1 cellular context compared by ENCODE assay signal in the genomic region with DNA sequence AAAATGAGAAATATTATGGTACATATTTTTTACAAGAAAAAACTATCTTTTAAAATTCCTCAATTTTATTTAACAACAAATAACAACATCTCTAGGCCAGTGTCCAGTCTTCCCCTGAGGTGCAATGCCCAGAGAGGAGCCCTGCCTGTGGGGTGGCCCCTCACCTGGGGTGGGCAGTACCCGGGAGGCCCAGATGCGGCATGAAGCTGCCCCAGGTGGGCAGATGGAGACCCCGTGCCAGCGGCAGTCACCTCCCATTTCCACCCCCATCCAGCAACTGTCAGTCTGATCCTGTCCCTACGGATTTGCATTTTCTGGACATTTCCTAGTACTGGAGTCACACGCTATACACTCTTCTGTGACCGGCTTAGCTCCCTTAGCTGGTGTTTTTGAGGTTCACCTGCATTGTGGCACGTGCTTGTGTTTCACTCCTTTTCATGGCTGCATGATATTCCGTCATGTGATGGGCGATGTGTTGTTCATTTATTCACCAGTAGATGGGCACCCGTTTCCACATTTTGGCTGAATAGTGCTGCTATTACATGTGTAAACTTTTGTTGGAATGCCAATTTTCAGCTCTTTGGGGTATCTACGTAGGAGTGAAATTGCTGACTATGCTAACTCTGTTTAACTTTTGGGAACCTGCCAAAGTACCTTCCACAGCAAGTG.
TF ChIP-seq lines count a peak whose summit lies in the region.

No MANE protein-coding gene starts in this region.

TF ChIP-seq in K562, 482 proteins besides CTCF, POLR2A, EP300 and RAD21 (continued from another document):
- TF ChIP-seq, protein P1, sequence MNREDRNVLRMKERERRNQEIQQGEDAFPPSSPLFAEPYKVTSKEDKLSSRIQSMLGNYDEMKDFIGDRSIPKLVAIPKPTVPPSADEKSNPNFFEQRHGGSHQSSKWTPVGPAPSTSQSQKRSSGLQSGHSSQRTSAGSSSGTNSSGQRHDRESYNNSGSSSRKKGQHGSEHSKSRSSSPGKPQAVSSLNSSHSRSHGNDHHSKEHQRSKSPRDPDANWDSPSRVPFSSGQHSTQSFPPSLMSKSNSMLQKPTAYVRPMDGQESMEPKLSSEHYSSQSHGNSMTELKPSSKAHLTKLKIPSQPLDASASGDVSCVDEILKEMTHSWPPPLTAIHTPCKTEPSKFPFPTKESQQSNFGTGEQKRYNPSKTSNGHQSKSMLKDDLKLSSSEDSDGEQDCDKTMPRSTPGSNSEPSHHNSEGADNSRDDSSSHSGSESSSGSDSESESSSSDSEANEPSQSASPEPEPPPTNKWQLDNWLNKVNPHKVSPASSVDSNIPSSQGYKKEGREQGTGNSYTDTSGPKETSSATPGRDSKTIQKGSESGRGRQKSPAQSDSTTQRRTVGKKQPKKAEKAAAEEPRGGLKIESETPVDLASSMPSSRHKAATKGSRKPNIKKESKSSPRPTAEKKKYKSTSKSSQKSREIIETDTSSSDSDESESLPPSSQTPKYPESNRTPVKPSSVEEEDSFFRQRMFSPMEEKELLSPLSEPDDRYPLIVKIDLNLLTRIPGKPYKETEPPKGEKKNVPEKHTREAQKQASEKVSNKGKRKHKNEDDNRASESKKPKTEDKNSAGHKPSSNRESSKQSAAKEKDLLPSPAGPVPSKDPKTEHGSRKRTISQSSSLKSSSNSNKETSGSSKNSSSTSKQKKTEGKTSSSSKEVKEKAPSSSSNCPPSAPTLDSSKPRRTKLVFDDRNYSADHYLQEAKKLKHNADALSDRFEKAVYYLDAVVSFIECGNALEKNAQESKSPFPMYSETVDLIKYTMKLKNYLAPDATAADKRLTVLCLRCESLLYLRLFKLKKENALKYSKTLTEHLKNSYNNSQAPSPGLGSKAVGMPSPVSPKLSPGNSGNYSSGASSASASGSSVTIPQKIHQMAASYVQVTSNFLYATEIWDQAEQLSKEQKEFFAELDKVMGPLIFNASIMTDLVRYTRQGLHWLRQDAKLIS (CRISPR knock-in tag; IDR thresholded peaks at IDR 0.05), result no peak
- no peak for TF ChIP-seq ZNF511 (CRISPR knock-in tag; IDR thresholded peaks at IDR 0.05)
- TF ChIP-seq, protein P2, sequence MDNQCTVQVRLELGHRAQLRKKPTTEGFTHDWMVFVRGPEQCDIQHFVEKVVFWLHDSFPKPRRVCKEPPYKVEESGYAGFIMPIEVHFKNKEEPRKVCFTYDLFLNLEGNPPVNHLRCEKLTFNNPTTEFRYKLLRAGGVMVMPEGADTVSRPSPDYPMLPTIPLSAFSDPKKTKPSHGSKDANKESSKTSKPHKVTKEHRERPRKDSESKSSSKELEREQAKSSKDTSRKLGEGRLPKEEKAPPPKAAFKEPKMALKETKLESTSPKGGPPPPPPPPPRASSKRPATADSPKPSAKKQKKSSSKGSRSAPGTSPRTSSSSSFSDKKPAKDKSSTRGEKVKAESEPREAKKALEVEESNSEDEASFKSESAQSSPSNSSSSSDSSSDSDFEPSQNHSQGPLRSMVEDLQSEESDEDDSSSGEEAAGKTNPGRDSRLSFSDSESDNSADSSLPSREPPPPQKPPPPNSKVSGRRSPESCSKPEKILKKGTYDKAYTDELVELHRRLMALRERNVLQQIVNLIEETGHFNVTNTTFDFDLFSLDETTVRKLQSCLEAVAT (IDR thresholded peaks at IDR 0.05), result no peak
